Comparison of ENCODE assay signal across 8 cellular contexts in genomic region chrX:76253432-76253831, GRCh38.
DNase-seq lines count a peak whose midpoint lies in the region; ATAC-seq and TF ChIP-seq lines count a peak whose summit lies in the region.

No MANE protein-coding gene starts in this region.

- H3K4me3 Mint-ChIP-seq in endothelial cell (ENCODE audit: unreplicated experiment) (no peak overlapping the region), naive B cell (no peak overlapping the region)

- H3K36me3 Mint-ChIP-seq in endothelial cell (ENCODE audit: low read depth, unreplicated experiment) (no peaks in the 10 kb centered on the region), naive B cell (no peaks in the 10 kb centered on the region)

- no peak overlapping the region for H3K27ac Mint-ChIP-seq in endothelial cell (ENCODE audit: unreplicated experiment)
- peak overlapping the region in 1 of 6 donors; percentile 8 for H3K27ac Mint-ChIP-seq in naive B cell

- intact Hi-C loops in aorta (cut with DNase I) = no loop called here

- no peaks in the 10 kb centered on the region for H3K4me1 Mint-ChIP-seq in endothelial cell (ENCODE audit: unreplicated experiment)
- peaks cover 0 to 4% (median 4%) of the 10 kb centered on the region in 3 donors for H3K4me1 Mint-ChIP-seq in naive B cell

- H3K27ac ChIP-seq in WERI-Rb-1 (no peak overlapping the region), aorta (ENCODE audit: low read depth in 1 of 2, low read length in 2 of 2) (no peak overlapping the region)

- H3K9me3 Mint-ChIP-seq in endothelial cell (ENCODE audit: unreplicated experiment) = no peaks in the 10 kb centered on the region
- H3K9me3 Mint-ChIP-seq in naive B cell = no peaks in the 10 kb centered on the region

- no peaks in the 10 kb centered on the region for H3K4me1 ChIP-seq in aorta (ENCODE audit: control insufficient read depth in 1 of 2, insufficient read depth in 2 of 2, low read length in 2 of 2)

- H3K4me3 ChIP-seq in WERI-Rb-1 (ENCODE audit: low read depth, low read length) = no peak overlapping the region
- H3K4me3 ChIP-seq in aorta (ENCODE audit: low read length in 2 of 2) = no peak overlapping the region

- TF ChIP-seq CTCF in WERI-Rb-1 (IDR thresholded peaks at IDR 0.05; ENCODE audit: low read depth, low read length) (peak; percentile 42; the same call in 1 of the 2 replicates), endothelial cell (IDR thresholded peaks at IDR 0.05; ENCODE audit: unreplicated experiment) (no peak)

- H3K27me3 ChIP-seq in WERI-Rb-1 (ENCODE audit: insufficient read depth, low read depth, severe bottlenecking) (peaks cover 28% of the 10 kb centered on the region), aorta (ENCODE audit: control insufficient read depth in 1 of 2, insufficient read depth in 2 of 2, low read length in 1 of 2) (no peaks in the 10 kb centered on the region)

- H3K27me3 Mint-ChIP-seq in endothelial cell (ENCODE audit: unreplicated experiment) = no peaks in the 10 kb centered on the region
- H3K27me3 Mint-ChIP-seq in naive B cell = peaks cover 0 to 5% (median 0%) of the 10 kb centered on the region in 3 donors

- no peaks in the 10 kb centered on the region for H3K36me3 ChIP-seq in WERI-Rb-1
- no peaks in the 10 kb centered on the region for H3K36me3 ChIP-seq in aorta (ENCODE audit: control insufficient read depth in 1 of 2, insufficient read depth in 2 of 2, low read length in 1 of 2)

- WGBS in aorta, 2 donors = 17 to 19% methylated on average over 3 of the region's 3 CpGs

- H3K9me3 ChIP-seq in WERI-Rb-1 (ENCODE audit: severe bottlenecking) (no peaks in the 10 kb centered on the region), aorta (ENCODE audit: control insufficient read depth, low read length) (no peaks in the 10 kb centered on the region)

- ATAC-seq in GM21529 (IDR thresholded peaks at IDR 0.05; ENCODE audit: unreplicated experiment) (peak; percentile 97), naive B cell (ENCODE audit: low read depth in 2 of 2) (peak; percentile 59 to 67), aorta (ENCODE audit: low FRiP score) (peak; percentile 62)

- in situ Hi-C loops in KBM-7 (cut with MboI; ENCODE audit: low pct_unique_long_range_greater_than_20kb, low sequenced_read_pairs) = no loop called here

- peak; percentile 45 for DNase-seq in NCI-H748 (lab: John Stamatoyannopoulos, UW; ENCODE audit: unreplicated experiment)
- DNase-seq in NCI-H748 treated with DMSO at 0.1 percent for 48 hours (lab: John Stamatoyannopoulos, UW) = no peak
- peak; percentile 58 for DNase-seq in KBM-7
- DNase-seq in WERI-Rb-1 = peak; percentile 19
- DNase-seq in endothelial cell (ENCODE audit: low spot score) = peak; percentile 34
- peak; percentile 33 for DNase-seq in naive B cell
- DNase-seq in aorta = no peak

Comparison
In these comparisons a context has a peak if more than half of its experiments do, and no peak if none do; other contexts are left out.
1. DNase-seq: peak in NCI-H748 (single experiment), KBM-7 (single experiment), WERI-Rb-1 (single experiment), endothelial cell (single experiment) and naive B cell (single experiment); none in NCI-H748 treated with DMSO at 0.1 percent for 48 hours (single experiment) and aorta (0 of 2).
2. Peak in every context shown above with its lines, with median percentiles within 50 percentile points of each other: ATAC-seq.